In genomic region chr6:45127185-45127584, GRCh38 we compare ENCODE assay signal across 8 cellular contexts.
"Had no signal": no experiment of that assay in that cellular context is flagged by ENCODE, and none has a peak within 500 bp of the region (broad histone marks: within the 10 kb centered on the region; RNA-seq: fewer than 3 reads in every experiment).

No MANE protein-coding gene starts in this region.

- DNase-seq: GDM1, GF-D8 had no signal

- FAIRE-seq: G401.6, GM12878, GM12891, GM12892, GM18507, GM19239 had no signal

- ATAC-seq: GM12878 had no signal

- H3K4me3 ChIP-seq: GM12878 had no signal
